ENCODE assay signal across 1 cellular context in the genomic region with DNA sequence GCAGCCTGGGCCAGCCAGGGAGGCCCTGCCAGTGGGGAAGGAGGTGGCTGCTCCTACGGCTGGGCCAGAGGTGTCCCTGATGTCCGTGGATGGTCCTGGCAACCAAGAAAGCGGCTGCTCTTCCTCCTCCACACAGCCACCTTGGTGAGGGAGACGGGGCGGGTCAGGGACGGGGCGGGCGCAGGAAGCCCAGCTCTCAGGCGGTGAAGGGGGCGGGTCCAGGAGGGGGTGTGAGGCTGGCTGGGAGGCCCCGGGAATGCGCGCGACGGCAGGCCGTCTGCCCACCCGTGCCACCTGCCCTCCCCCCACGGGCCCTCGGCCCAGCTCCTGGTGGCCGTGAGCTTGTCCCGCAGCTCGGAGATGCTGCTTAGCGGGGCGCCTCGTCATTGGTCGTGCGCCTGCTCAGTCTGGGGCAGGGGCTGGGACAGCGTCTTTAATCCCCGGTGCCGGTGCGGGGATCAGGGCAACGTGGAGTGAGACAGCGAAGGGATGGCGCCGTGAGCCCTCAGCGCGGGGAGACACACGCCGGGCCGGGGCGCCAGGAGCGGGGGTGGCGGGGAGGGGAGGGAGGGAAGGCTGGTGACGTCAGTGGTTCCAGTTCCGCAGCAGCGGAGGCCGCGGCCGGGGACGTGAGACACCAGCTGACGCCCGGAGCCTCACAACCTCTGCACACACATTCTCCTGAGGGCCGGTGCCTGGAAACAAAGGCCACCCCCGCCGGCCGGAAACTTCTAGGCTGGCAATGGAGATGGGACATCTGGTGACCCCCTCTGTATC.
TF ChIP-seq lines count a peak whose summit lies in the region.

No MANE protein-coding gene starts in this region.

TF ChIP-seq in HepG2, 621 proteins besides CTCF, POLR2A, EP300 and RAD21 (continued from another document):
- TF ChIP-seq, protein P1, sequence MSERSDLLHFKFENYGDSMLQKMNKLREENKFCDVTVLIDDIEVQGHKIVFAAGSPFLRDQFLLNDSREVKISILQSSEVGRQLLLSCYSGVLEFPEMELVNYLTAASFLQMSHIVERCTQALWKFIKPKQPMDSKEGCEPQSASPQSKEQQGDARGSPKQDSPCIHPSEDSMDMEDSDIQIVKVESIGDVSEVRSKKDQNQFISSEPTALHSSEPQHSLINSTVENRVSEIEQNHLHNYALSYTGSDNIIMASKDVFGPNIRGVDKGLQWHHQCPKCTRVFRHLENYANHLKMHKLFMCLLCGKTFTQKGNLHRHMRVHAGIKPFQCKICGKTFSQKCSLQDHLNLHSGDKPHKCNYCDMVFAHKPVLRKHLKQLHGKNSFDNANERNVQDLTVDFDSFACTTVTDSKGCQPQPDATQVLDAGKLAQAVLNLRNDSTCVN (CRISPR knock-in tag; IDR thresholded peaks at IDR 0.05; ENCODE audit: borderline replicate concordance): no peak
- TF ChIP-seq ZNF451 (CRISPR knock-in tag; IDR thresholded peaks at IDR 0.05): no peak
- TF ChIP-seq ZNF737 (CRISPR knock-in tag; IDR thresholded peaks at IDR 0.05; ENCODE audit: borderline replicate concordance): no peak
- peak; percentile 49; the same call in 1 of the 2 replicates for TF ChIP-seq KDM5B (CRISPR knock-in tag; IDR thresholded peaks at IDR 0.05; ENCODE audit: borderline replicate concordance)
- TF ChIP-seq HDAC1 (CRISPR knock-in tag; IDR thresholded peaks at IDR 0.05): peak; percentile 38; the same call in 1 of the 2 replicates
- TF ChIP-seq, protein P2, sequence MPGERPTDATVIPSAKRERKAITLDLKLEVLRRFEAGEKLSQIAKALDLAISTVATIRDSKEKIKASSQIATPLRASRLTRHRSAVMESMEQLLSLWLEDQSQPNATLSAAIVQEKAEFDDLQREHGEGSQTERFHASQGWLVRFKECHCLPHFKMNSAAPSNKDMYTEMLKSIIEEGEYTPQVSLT (CRISPR knock-in tag; IDR thresholded peaks at IDR 0.05; ENCODE audit: borderline replicate concordance, low read depth): no peak
- TF ChIP-seq, protein P3, sequence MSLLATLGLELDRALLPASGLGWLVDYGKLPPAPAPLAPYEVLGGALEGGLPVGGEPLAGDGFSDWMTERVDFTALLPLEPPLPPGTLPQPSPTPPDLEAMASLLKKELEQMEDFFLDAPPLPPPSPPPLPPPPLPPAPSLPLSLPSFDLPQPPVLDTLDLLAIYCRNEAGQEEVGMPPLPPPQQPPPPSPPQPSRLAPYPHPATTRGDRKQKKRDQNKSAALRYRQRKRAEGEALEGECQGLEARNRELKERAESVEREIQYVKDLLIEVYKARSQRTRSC (CRISPR knock-in tag; IDR thresholded peaks at IDR 0.05; ENCODE audit: low read depth): no peak
- no peak for TF ChIP-seq ZNF670 (CRISPR knock-in tag; IDR thresholded peaks at IDR 0.05; ENCODE audit: borderline replicate concordance)
- TF ChIP-seq PATZ1 (CRISPR knock-in tag; IDR thresholded peaks at IDR 0.05): peak; percentile 12; the same call in 1 of the 2 replicates
- TF ChIP-seq CREM (IDR thresholded peaks at IDR 0.05): no peak
- TF ChIP-seq CREM (CRISPR knock-in tag; IDR thresholded peaks at IDR 0.05): no peak
- TF ChIP-seq SMAD1 (CRISPR knock-in tag; IDR thresholded peaks at IDR 0.05; ENCODE audit: borderline replicate concordance, low read depth): 0 out of 2 replicates have a peak, but pooled peaks have one; percentile 17
- no peak for TF ChIP-seq RBM39 (IDR thresholded peaks at IDR 0.05; ENCODE audit: low read depth, low read length, poor library complexity, severe bottlenecking)
- peak; percentile 18; the same call in 1 of the 2 replicates for TF ChIP-seq ETV5 (CRISPR knock-in tag; IDR thresholded peaks at IDR 0.05; ENCODE audit: borderline replicate concordance)
- no peak for TF ChIP-seq SP140L (CRISPR knock-in tag; IDR thresholded peaks at IDR 0.05; ENCODE audit: borderline replicate concordance)
- TF ChIP-seq ZNF83 (CRISPR knock-in tag; IDR thresholded peaks at IDR 0.05; ENCODE audit: borderline replicate concordance): no peak
- no peak for TF ChIP-seq ZNF616 (CRISPR knock-in tag; IDR thresholded peaks at IDR 0.05; ENCODE audit: low read depth)
- no peak for TF ChIP-seq NCOA5 (CRISPR knock-in tag; IDR thresholded peaks at IDR 0.05)
- peak; percentile 60; the same call in 1 of the 2 replicates for TF ChIP-seq KDM2A (CRISPR knock-in tag; IDR thresholded peaks at IDR 0.05; ENCODE audit: borderline replicate concordance, low read depth)
- TF ChIP-seq, protein P4, sequence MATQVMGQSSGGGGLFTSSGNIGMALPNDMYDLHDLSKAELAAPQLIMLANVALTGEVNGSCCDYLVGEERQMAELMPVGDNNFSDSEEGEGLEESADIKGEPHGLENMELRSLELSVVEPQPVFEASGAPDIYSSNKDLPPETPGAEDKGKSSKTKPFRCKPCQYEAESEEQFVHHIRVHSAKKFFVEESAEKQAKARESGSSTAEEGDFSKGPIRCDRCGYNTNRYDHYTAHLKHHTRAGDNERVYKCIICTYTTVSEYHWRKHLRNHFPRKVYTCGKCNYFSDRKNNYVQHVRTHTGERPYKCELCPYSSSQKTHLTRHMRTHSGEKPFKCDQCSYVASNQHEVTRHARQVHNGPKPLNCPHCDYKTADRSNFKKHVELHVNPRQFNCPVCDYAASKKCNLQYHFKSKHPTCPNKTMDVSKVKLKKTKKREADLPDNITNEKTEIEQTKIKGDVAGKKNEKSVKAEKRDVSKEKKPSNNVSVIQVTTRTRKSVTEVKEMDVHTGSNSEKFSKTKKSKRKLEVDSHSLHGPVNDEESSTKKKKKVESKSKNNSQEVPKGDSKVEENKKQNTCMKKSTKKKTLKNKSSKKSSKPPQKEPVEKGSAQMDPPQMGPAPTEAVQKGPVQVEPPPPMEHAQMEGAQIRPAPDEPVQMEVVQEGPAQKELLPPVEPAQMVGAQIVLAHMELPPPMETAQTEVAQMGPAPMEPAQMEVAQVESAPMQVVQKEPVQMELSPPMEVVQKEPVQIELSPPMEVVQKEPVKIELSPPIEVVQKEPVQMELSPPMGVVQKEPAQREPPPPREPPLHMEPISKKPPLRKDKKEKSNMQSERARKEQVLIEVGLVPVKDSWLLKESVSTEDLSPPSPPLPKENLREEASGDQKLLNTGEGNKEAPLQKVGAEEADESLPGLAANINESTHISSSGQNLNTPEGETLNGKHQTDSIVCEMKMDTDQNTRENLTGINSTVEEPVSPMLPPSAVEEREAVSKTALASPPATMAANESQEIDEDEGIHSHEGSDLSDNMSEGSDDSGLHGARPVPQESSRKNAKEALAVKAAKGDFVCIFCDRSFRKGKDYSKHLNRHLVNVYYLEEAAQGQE (IDR thresholded peaks at IDR 0.05; ENCODE audit: borderline replicate concordance in 1 of 2, low read depth in 1 of 2, low read length in 2 of 2): no peak
- TF ChIP-seq HNRNPLL (IDR thresholded peaks at IDR 0.05; ENCODE audit: low read depth, low read length, poor library complexity, severe bottlenecking): no peak
- no peak for TF ChIP-seq ZNF766 (CRISPR knock-in tag; IDR thresholded peaks at IDR 0.05; ENCODE audit: borderline replicate concordance)
- TF ChIP-seq SRF (IDR thresholded peaks at IDR 0.05; ENCODE audit: low read depth, low read length): no peak
- peak; percentile 52; the same call in 1 of the 2 replicates for TF ChIP-seq ZNF274 (CRISPR knock-in tag; IDR thresholded peaks at IDR 0.05)
